In the genomic region with DNA sequence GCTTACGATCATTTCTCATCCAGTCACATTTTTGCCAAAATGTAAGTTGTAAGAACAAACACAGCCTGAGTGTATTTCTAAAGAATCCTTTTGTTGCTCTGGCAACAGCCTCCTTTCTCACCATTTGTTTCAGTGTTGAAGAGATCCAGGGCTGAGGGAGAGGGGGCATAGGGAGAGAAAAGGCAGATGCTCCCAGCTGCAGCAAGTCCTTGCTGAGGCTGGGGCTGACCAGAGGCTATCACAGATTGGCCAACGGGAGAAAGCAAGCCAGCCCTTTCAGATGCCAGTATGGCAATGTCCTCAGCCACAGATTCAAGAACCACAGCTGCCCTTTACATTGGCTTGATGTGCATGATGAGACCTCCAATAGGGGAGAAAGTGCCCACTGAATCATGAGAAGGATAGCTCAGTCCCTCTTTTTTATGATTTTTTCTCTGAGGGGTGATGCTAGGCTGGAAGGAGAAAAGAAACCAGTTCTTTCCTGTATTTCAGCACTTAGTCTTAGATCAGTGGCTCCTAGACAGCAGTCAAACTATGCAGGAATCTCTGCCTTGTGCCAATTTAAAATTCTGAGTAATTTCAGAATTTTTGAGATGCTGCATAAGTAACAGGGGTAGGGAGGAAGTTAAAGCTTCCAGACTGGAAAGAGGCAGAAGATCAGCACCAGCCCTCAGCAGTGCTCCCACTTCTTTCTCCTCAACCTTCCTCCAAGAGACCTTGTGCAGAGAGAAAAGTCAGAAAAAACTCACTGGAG, we compare ENCODE assay signal across 20 cellular contexts.
DNase-seq lines count a peak whose midpoint lies in the region; ATAC-seq, FAIRE-seq and TF ChIP-seq lines count a peak whose summit lies in the region.
"Had no signal": no experiment of that assay in that cellular context is flagged by ENCODE, and none has a peak within 500 bp of the region (broad histone marks: within the 10 kb centered on the region; RNA-seq: fewer than 3 reads in every experiment).

No MANE protein-coding gene starts in this region.

- no peak overlapping the region for H4K8ac ChIP-seq in neuronal stem cell (ENCODE audit: low read depth, low read length)

- H2AK5ac ChIP-seq in neuronal stem cell (ENCODE audit: low read depth, low read length), result no peak overlapping the region

- H2BK120ac ChIP-seq in neuronal stem cell (ENCODE audit: low read depth, low read length), result no peak overlapping the region

- no peak overlapping the region for H2BK15ac ChIP-seq in neuronal stem cell (ENCODE audit: low read length)

- no peak overlapping the region for H2BK12ac ChIP-seq in neuronal stem cell (ENCODE audit: low read length)

- H3K79me2 ChIP-seq in ACC112 (ENCODE audit: control insufficient read depth, insufficient read depth, low read length, unreplicated experiment), result peaks cover 70% of the 10 kb centered on the region

- no peaks in the 10 kb centered on the region for H3K9me3 Mint-ChIP-seq in activated naive CD4-positive, alpha-beta T cell treated with anti-CD3 and anti-CD28 coated beads, Interleukin-2, amount 50 U/mL, for 72 hours
- H3K9me3 Mint-ChIP-seq: naive thymus-derived CD8-positive, alpha-beta T cell had no signal

- H2AFZ ChIP-seq in ACC112 (ENCODE audit: low read length, unreplicated experiment) (no peak overlapping the region), neuronal stem cell (ENCODE audit: low read length) (peak overlapping the region; percentile 8)

- peaks cover 83% of the 10 kb centered on the region for H3K4me1 ChIP-seq in ACC112 (ENCODE audit: control insufficient read depth, insufficient read depth, low read length, unreplicated experiment)
- peaks cover 82% of the 10 kb centered on the region for H3K4me1 ChIP-seq in adipocyte (ENCODE audit: control insufficient read depth, insufficient read depth, low read length)
- H3K4me1 ChIP-seq in neuronal stem cell (ENCODE audit: control insufficient read depth in 2 of 2, insufficient read depth in 1 of 2, low read depth in 1 of 2, low read length in 2 of 2), result peaks cover 9 to 25% of the 10 kb centered on the region in 2 donors

- H3K79me1 ChIP-seq in neuronal stem cell (ENCODE audit: low read depth, low read length), result peaks cover 1% of the 10 kb centered on the region

- peak overlapping the region; percentile 91 for H3K27ac ChIP-seq in ACC112 (ENCODE audit: low read depth, low read length)
- no peak overlapping the region for H3K27ac ChIP-seq in neuronal stem cell (replicated peaks; ENCODE audit: low read length)
- H3K27ac ChIP-seq: HL-60 had no signal

- no peaks in the 10 kb centered on the region for H3K9me3 ChIP-seq in adipocyte (ENCODE audit: control insufficient read depth, low read length)
- H3K9me3 ChIP-seq in neuronal stem cell (replicated peaks in 1 of 2; ENCODE audit: control insufficient read depth in 2 of 2, insufficient read depth in 1 of 2, low read depth in 1 of 2, low read length in 2 of 2), result no peaks in the 10 kb centered on the region
- H3K9me3 ChIP-seq: heart left ventricle had no signal

- H3K4ac ChIP-seq in neuronal stem cell (ENCODE audit: low read length), result no peak overlapping the region

- no peak overlapping the region for H2BK5ac ChIP-seq in neuronal stem cell (ENCODE audit: low read length)

- peak overlapping the region; percentile 0; the same call in 1 of the 2 replicates for H3K4me3 ChIP-seq in ACC112 (ENCODE audit: low read depth, low read length)
- no peak overlapping the region for H3K4me3 ChIP-seq in adipocyte (ENCODE audit: low read length)
- H3K4me3 ChIP-seq in fibroblast of the aortic adventitia (ENCODE audit: low read depth, low read length), result no peak overlapping the region
- H3K4me3 ChIP-seq in neuronal stem cell (ENCODE audit: low read length in 2 of 2), result no peak overlapping the region

- WGBS in neuronal stem cell (ENCODE audit: extremely low coverage in 2 of 2, insufficient read length in 2 of 2, insufficient replicate concordance in 1 of 2), 2 donors, result no CpG with 5 or more reads among the region's 2 CpGs

- peaks cover 0 to 10% of the 10 kb centered on the region in 2 donors for H3K36me3 Mint-ChIP-seq in activated naive CD4-positive, alpha-beta T cell treated with anti-CD3 and anti-CD28 coated beads, Interleukin-2, amount 50 U/mL, for 72 hours
- H3K36me3 Mint-ChIP-seq: naive thymus-derived CD8-positive, alpha-beta T cell had no signal

- H3K36me3 ChIP-seq in ACC112 (ENCODE audit: insufficient read depth, low read length) (no peaks in the 10 kb centered on the region), adipocyte (ENCODE audit: control insufficient read depth, insufficient read depth, low read length, severe bottlenecking) (no peaks in the 10 kb centered on the region), neuronal stem cell (replicated peaks in 1 of 2; ENCODE audit: control insufficient read depth in 2 of 2, insufficient read depth in 2 of 2, low read length in 2 of 2) (no peaks in the 10 kb centered on the region)

- FAIRE-seq in GM19239 (lab: Jason Lieb, UNC), result no peak
- FAIRE-seq: A204.1 had no signal

- no peak for ATAC-seq in activated naive CD4-positive, alpha-beta T cell treated with anti-CD3 and anti-CD28 coated beads, Interleukin-2, amount 50 U/mL, for 72 hours
- no peak for ATAC-seq in GM19452 (IDR thresholded peaks at IDR 0.05; ENCODE audit: unreplicated experiment)
- ATAC-seq: heart left ventricle; naive thymus-derived CD8-positive, alpha-beta T cell; Right ventricle myocardium inferior; sciatic nerve; stimulated activated naive CD8-positive, alpha-beta T cell treated with anti-CD3 and anti-CD28 coated beads, Interleukin-15, Interleukin-2, amounts not matched to agents 100 U/mL and 50 U/mL, for 24 hours had no signal

- no peak overlapping the region for H3K4me2 ChIP-seq in neuronal stem cell (ENCODE audit: insufficient read depth, low read length, poor library complexity, severe bottlenecking)

- no peak overlapping the region for H3K27ac Mint-ChIP-seq in activated naive CD4-positive, alpha-beta T cell treated with anti-CD3 and anti-CD28 coated beads, Interleukin-2, amount 50 U/mL, for 72 hours

- H3K27me3 ChIP-seq in ACC112 (ENCODE audit: insufficient read depth, low read length), result no peaks in the 10 kb centered on the region
- no peaks in the 10 kb centered on the region for H3K27me3 ChIP-seq in adipocyte (replicated peaks; ENCODE audit: control insufficient read depth, insufficient read depth, low read length)
- no peaks in the 10 kb centered on the region for H3K27me3 ChIP-seq in neuronal stem cell (ENCODE audit: control insufficient read depth in 3 of 3, insufficient read depth in 3 of 3, low read depth in 1 of 3, low read length in 3 of 3)
- H3K27me3 ChIP-seq: heart left ventricle had no signal

- no peak overlapping the region for H4K91ac ChIP-seq in neuronal stem cell (ENCODE audit: low read depth, low read length, poor library complexity)

- DNase-seq in adipocyte (ENCODE audit: low read depth), result peak; percentile 58
- peak; percentile 65 for DNase-seq in fibroblast of the aortic adventitia (ENCODE audit: low read depth)
- no peak for DNase-seq in neuronal stem cell (ENCODE audit: low spot score)
- no peak for DNase-seq in activated naive CD4-positive, alpha-beta T cell treated with anti-CD3 and anti-CD28 coated beads, Interleukin-2, amount 50 U/mL, for 72 hours (ENCODE audit: low spot score in 2 of 2)
- no peak for DNase-seq in NK-92 (lab: John Stamatoyannopoulos, UW; ENCODE audit: unreplicated experiment)
- no peak for DNase-seq in GM19239 (ENCODE audit: insufficient read length, low spot score)
- DNase-seq: activated CD4-positive, alpha-beta T cell treated with anti-CD3 and anti-CD28 coated beads, Interleukin-2, amount 50 U/mL, for 4 hours; heart left ventricle; Karpas-422; kidney glomerular epithelial cell; naive thymus-derived CD8-positive, alpha-beta T cell; NCI-H187; NCI-H774; stimulated activated naive CD8-positive, alpha-beta T cell treated with anti-CD3 and anti-CD28 coated beads, Interleukin-15, Interleukin-2, amounts not matched to agents 100 U/mL and 50 U/mL, for 24 hours had no signal

- H3K14ac ChIP-seq in neuronal stem cell (ENCODE audit: low read length), result no peak overlapping the region

- no peak overlapping the region for H3K18ac ChIP-seq in neuronal stem cell (ENCODE audit: low read length)

- no peak overlapping the region for H3K23ac ChIP-seq in neuronal stem cell (ENCODE audit: low read depth, low read length, poor library complexity)

- H3K9ac ChIP-seq in adipocyte (ENCODE audit: low read length) (no peak overlapping the region), neuronal stem cell (ENCODE audit: low read depth, low read length, poor library complexity) (no peak overlapping the region)

- TF ChIP-seq CTCF in fibroblast of the aortic adventitia (IDR thresholded peaks at IDR 0.05; ENCODE audit: insufficient read depth, low read length), result no peak

Comparison
In these comparisons a context has a peak if more than half of its experiments do, and no peak if none do; other contexts are left out.
1. DNase-seq: peak in adipocyte (single experiment) and fibroblast of the aortic adventitia (single experiment); none in neuronal stem cell (single experiment), activated naive CD4-positive, alpha-beta T cell treated with anti-CD3 and anti-CD28 coated beads, Interleukin-2, amount 50 U/mL, for 72 hours (0 of 2), NK-92 (single experiment) and GM19239 (single experiment).